Comparison of ENCODE assay signal across 12 cellular contexts in genomic region chr10:132230557-132231210, GRCh38. TPM values are rescaled to one million over a fixed set of nuclear protein-coding genes. Genes with fewer than 3 reads are reported as not detected.
A peak's percentile ranks its signal among the peaks of the same experiment; 100 is the strongest.
DNase-seq lines count a peak whose midpoint lies in the region; ATAC-seq and TF ChIP-seq lines count a peak whose summit lies in the region.
"Had no signal": no experiment of that assay in that cellular context is flagged by ENCODE, and none has a peak within 500 bp of the region (broad histone marks: within the 10 kb centered on the region; RNA-seq: fewer than 3 reads in every experiment).

No MANE protein-coding gene starts in this region.

- no peak overlapping the region for H3K27ac ChIP-seq in right cardiac atrium (ENCODE audit: low read length)
- H3K27ac ChIP-seq in right atrium auricular region: no peak overlapping the region
- H3K27ac ChIP-seq in vagina: peak overlapping the region; percentile 17
- H3K27ac ChIP-seq: parathyroid adenoma had no signal

- H3K27me3 Mint-ChIP-seq in activated naive CD8-positive, alpha-beta T cell treated with anti-CD3 and anti-CD28 coated beads, Interleukin-2, amount 50 U/mL, for 24 hours: no peaks in the 10 kb centered on the region
- no peaks in the 10 kb centered on the region for H3K27me3 Mint-ChIP-seq in natural killer cell (ENCODE audit: low read depth in 2 of 2)

- H3K4me1 Mint-ChIP-seq in activated naive CD8-positive, alpha-beta T cell treated with anti-CD3 and anti-CD28 coated beads, Interleukin-2, amount 50 U/mL, for 24 hours: peaks cover 35% of the 10 kb centered on the region
- peaks cover 23 to 46% of the 10 kb centered on the region in 2 donors for H3K4me1 Mint-ChIP-seq in natural killer cell

- H3K4me3 ChIP-seq in right cardiac atrium (ENCODE audit: low read length) (no peak overlapping the region), right atrium auricular region (peak overlapping the region in 1 of 2 donors; percentile 34), vagina (peak overlapping the region; percentile 15 to 27)

- H3K27me3 ChIP-seq in right cardiac atrium (ENCODE audit: control insufficient read depth, insufficient read depth): no peaks in the 10 kb centered on the region
- no peaks in the 10 kb centered on the region for H3K27me3 ChIP-seq in right atrium auricular region
- H3K27me3 ChIP-seq in vagina: no peaks in the 10 kb centered on the region

- no peaks in the 10 kb centered on the region for H3K4me1 ChIP-seq in right cardiac atrium (ENCODE audit: control insufficient read depth, insufficient read depth, low read length)
- no peaks in the 10 kb centered on the region for H3K4me1 ChIP-seq in right atrium auricular region
- peaks cover 9% of the 10 kb centered on the region for H3K4me1 ChIP-seq in vagina
- H3K4me1 ChIP-seq: parathyroid adenoma had no signal

- H3K36me3 ChIP-seq in right atrium auricular region: no peaks in the 10 kb centered on the region
- no peaks in the 10 kb centered on the region for H3K36me3 ChIP-seq in vagina

- H3K9me3 ChIP-seq in right cardiac atrium (ENCODE audit: control insufficient read depth, low read length): no peaks in the 10 kb centered on the region
- no peaks in the 10 kb centered on the region for H3K9me3 ChIP-seq in right atrium auricular region
- H3K9me3 ChIP-seq in vagina: no peaks in the 10 kb centered on the region

- no peak overlapping the region for H3K4me3 Mint-ChIP-seq in activated naive CD8-positive, alpha-beta T cell treated with anti-CD3 and anti-CD28 coated beads, Interleukin-2, amount 50 U/mL, for 24 hours
- H3K4me3 Mint-ChIP-seq in natural killer cell: peak overlapping the region; percentile 90

- TF ChIP-seq CTCF in right atrium auricular region (IDR thresholded peaks at IDR 0.05) (no peak), natural killer cell (IDR thresholded peaks at IDR 0.05) (no peak), vagina (IDR thresholded peaks at IDR 0.05) (no peak)

- intact Hi-C loops in right cardiac atrium (cut with DNase I) (no loop called here), natural killer cell (cut with micrococcal nuclease) (no loop called here), vagina (cut with DNase I) (no loop called here)

- H3K9me3 Mint-ChIP-seq in activated naive CD8-positive, alpha-beta T cell treated with anti-CD3 and anti-CD28 coated beads, Interleukin-2, amount 50 U/mL, for 24 hours: no peaks in the 10 kb centered on the region
- H3K9me3 Mint-ChIP-seq in natural killer cell: peaks cover 0 to 3% of the 10 kb centered on the region in 2 donors

- WGBS in right cardiac atrium: 84% methylated on average over 21 of the region's 21 CpGs

- peak overlapping the region; percentile 85 for H3K27ac Mint-ChIP-seq in activated naive CD8-positive, alpha-beta T cell treated with anti-CD3 and anti-CD28 coated beads, Interleukin-2, amount 50 U/mL, for 24 hours
- peak overlapping the region; percentile 75 to 90 for H3K27ac Mint-ChIP-seq in natural killer cell

- no peak for TF ChIP-seq POLR2A in vagina (IDR thresholded peaks at IDR 0.05)

- DNase-seq in right cardiac atrium (peak in 2 of 3 donors; percentile 33 to 48), right atrium auricular region (ENCODE audit: low spot score) (no peak), natural killer cell (no peak), vagina (ENCODE audit: extremely low spot score in 2 of 2) (no peak), NCI-H2227 treated with DMSO at 0.1 percent for 48 hours (lab: John Stamatoyannopoulos, UW) (no peak), NCI-H82 treated with DMSO at 0.1 percent for 48 hours (lab: John Stamatoyannopoulos, UW; ENCODE audit: unreplicated experiment) (no peak)
- no peak for DNase-seq in activated naive CD8-positive, alpha-beta T cell treated with anti-CD3 and anti-CD28 coated beads, Interleukin-2, amount 50 U/mL, for 24 hours
- DNase-seq: KG1, NCI-H146 had no signal

- ATAC-seq in right cardiac atrium (no peak), natural killer cell (peak; percentile 6 to 32 (median 11)), HG03175 (IDR thresholded peaks at IDR 0.05; ENCODE audit: unreplicated experiment) (no peak)
- no peak for ATAC-seq in activated naive CD8-positive, alpha-beta T cell treated with anti-CD3 and anti-CD28 coated beads, Interleukin-2, amount 50 U/mL, for 24 hours
- ATAC-seq: Right ventricle myocardium inferior had no signal

- peaks cover 3% of the 10 kb centered on the region for H3K36me3 Mint-ChIP-seq in activated naive CD8-positive, alpha-beta T cell treated with anti-CD3 and anti-CD28 coated beads, Interleukin-2, amount 50 U/mL, for 24 hours (ENCODE audit: low read depth)
- no peaks in the 10 kb centered on the region for H3K36me3 Mint-ChIP-seq in natural killer cell

RNA-seq across cellular contexts. Expression of gene DPYSL4, which starts 43.9 kb away (rescaled TPM):
- total RNA-seq in right cardiac atrium (10 to 100 TPM in 1 of 4 donors, 1 to 10 TPM in 3; 1.9 to 13.8 (median 5.6) TPM), right atrium auricular region (1 to 10 TPM; 3.4 to 4.1 TPM), natural killer cell (1 to 10 TPM in 2 of 3 donors, under 1 TPM in 1; 0.40 to 1.3 (median 1.0) TPM), vagina (0.49 TPM)
- polyA plus RNA-seq in right cardiac atrium: 11.0 TPM

Comparison
In these comparisons a context has a peak if more than half of its experiments do, and no peak if none do; other contexts are left out.
1. DNase-seq: peak in right cardiac atrium (2 of 3); none in right atrium auricular region (single experiment), activated naive CD8-positive, alpha-beta T cell treated with anti-CD3 and anti-CD28 coated beads, Interleukin-2, amount 50 U/mL, for 24 hours (single experiment), natural killer cell (single experiment), vagina (0 of 2), NCI-H2227 treated with DMSO at 0.1 percent for 48 hours (single experiment) and NCI-H82 treated with DMSO at 0.1 percent for 48 hours (single experiment).
2. ATAC-seq: peak in natural killer cell (3 of 3); none in right cardiac atrium (0 of 2), activated naive CD8-positive, alpha-beta T cell treated with anti-CD3 and anti-CD28 coated beads, Interleukin-2, amount 50 U/mL, for 24 hours (single experiment) and HG03175 (single experiment).